In the genomic region with DNA sequence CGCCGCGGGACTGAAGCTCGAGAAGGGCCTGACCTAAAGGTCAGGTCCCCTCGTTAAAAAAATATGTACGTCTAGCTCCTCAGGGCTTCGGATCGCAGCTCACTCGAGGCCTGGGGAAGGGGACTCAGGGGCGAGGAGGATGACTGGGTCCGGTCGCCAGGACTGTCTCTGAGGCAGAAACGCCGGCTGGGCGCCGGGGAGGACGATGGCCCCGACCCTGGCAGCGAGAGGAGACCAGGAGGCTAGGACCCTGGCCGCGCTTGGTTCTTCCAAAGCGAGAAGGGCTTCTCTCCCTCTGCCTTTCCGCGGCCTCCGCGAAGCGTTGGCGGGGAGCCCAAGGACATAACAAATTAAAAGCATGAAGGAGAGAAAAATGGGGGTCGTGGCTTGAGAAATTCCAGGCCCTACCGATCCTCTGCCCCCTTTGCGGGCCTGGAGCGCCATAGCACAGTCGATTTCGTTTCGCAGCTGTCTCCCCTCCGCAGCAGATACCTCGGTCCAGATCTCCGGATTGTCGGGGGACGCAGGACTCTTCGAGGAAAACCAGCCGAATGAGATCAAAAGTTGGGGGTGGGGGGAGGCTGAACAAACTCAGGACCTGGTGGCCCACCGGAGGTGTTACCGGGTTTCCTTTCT, we compare ENCODE assay signal across 10 cellular contexts. TPM values are rescaled to one million over a fixed set of nuclear protein-coding genes. Genes with fewer than 3 reads are reported as not detected.
A peak's percentile ranks its signal among the peaks of the same experiment; 100 is the strongest.
DNase-seq lines count a peak whose midpoint lies in the region; ATAC-seq and TF ChIP-seq lines count a peak whose summit lies in the region.
"Had no signal": no experiment of that assay in that cellular context is flagged by ENCODE, and none has a peak within 500 bp of the region (broad histone marks: within the 10 kb centered on the region; RNA-seq: fewer than 3 reads in every experiment).

No MANE protein-coding gene starts in this region.

- intact Hi-C loops in activated B cell treated with CpG ODN at 0.5 μM for 24 hours (cut with micrococcal nuclease) = loop anchor here (5.0 to 10.0 kb wide), 5 partner anchors 141 to 1686 kb away; a partner anchor contains a TSS

- no peak for DNase-seq in activated CD8-positive, alpha-beta memory T cell treated with anti-CD3 and anti-CD28 coated beads, Interleukin-2, amount 10 ng/mL, durations not matched to agents 7 days and 5 days
- no peak for DNase-seq in activated CD8-positive, alpha-beta memory T cell treated with anti-CD3 and anti-CD28 coated beads for 24 hours
- DNase-seq in activated B cell treated with CpG ODN at 0.5 μM for 24 hours (no peak), memory B cell (ENCODE audit: low spot score in 2 of 2) (peak in 1 of 2 donors; percentile 25), NOMO-1 (lab: John Stamatoyannopoulos, UW; ENCODE audit: unreplicated experiment in 2 of 2) (no peak)
- no peak for DNase-seq in stimulated activated effector memory CD8-positive, alpha-beta T cell treated with anti-CD3 and anti-CD28 coated beads, Interleukin-12 subunit alpha, Interleukin-12 subunit beta, amount 100 ng/mL, for 72 hours (ENCODE audit: low spot score in 2 of 2)

- H3K4me1 Mint-ChIP-seq in activated CD8-positive, alpha-beta memory T cell treated with anti-CD3 and anti-CD28 coated beads, Interleukin-2, amount 10 ng/mL, durations not matched to agents 7 days and 5 days = peaks cover 31% of the 10 kb centered on the region
- H3K4me1 Mint-ChIP-seq in activated B cell treated with CpG ODN at 0.5 μM for 24 hours = peaks cover 55% of the 10 kb centered on the region
- peaks cover 24% of the 10 kb centered on the region for H3K4me1 Mint-ChIP-seq in memory B cell
- peaks cover 32% of the 10 kb centered on the region for H3K4me1 Mint-ChIP-seq in stimulated activated effector memory CD8-positive, alpha-beta T cell treated with anti-CD3 and anti-CD28 coated beads, Interleukin-12 subunit alpha, Interleukin-12 subunit beta, amount 100 ng/mL, for 72 hours

- POLR2A ChIA-PET in activated B cell treated with CpG ODN at 0.5 μM for 24 hours (lab: Charles Lee) = interaction anchor here (1.2 to 1.8 kb wide), 2 partner anchors 76 to 85 kb away, joined by 3 to 6 read pairs; a partner anchor contains a TSS

- no peak for TF ChIP-seq CTCF in activated B cell treated with CpG ODN at 0.5 μM for 24 hours (IDR thresholded peaks at IDR 0.05)

- H3K4me3 Mint-ChIP-seq in activated CD8-positive, alpha-beta memory T cell treated with anti-CD3 and anti-CD28 coated beads, Interleukin-2, amount 10 ng/mL, durations not matched to agents 7 days and 5 days = peak overlapping the region; percentile 9
- peak overlapping the region; percentile 73 for H3K4me3 Mint-ChIP-seq in activated B cell treated with CpG ODN at 0.5 μM for 24 hours
- H3K4me3 Mint-ChIP-seq in memory B cell = peak overlapping the region; percentile 9
- peak overlapping the region; percentile 47 for H3K4me3 Mint-ChIP-seq in stimulated activated effector memory CD8-positive, alpha-beta T cell treated with anti-CD3 and anti-CD28 coated beads, Interleukin-12 subunit alpha, Interleukin-12 subunit beta, amount 100 ng/mL, for 72 hours

- H3K27ac Mint-ChIP-seq in activated CD8-positive, alpha-beta memory T cell treated with anti-CD3 and anti-CD28 coated beads, Interleukin-2, amount 10 ng/mL, durations not matched to agents 7 days and 5 days = peak overlapping the region; percentile 15
- H3K27ac Mint-ChIP-seq in activated B cell treated with CpG ODN at 0.5 μM for 24 hours = no peak overlapping the region
- no peak overlapping the region for H3K27ac Mint-ChIP-seq in memory B cell
- H3K27ac Mint-ChIP-seq in stimulated activated effector memory CD8-positive, alpha-beta T cell treated with anti-CD3 and anti-CD28 coated beads, Interleukin-12 subunit alpha, Interleukin-12 subunit beta, amount 100 ng/mL, for 72 hours = no peak overlapping the region

- ATAC-seq in activated CD8-positive, alpha-beta memory T cell treated with anti-CD3 and anti-CD28 coated beads, Interleukin-2, amount 10 ng/mL, durations not matched to agents 7 days and 5 days = no peak
- ATAC-seq in activated B cell treated with CpG ODN at 0.5 μM for 24 hours (ENCODE audit: low read depth) (no peak), memory B cell (ENCODE audit: low read depth) (no peak), HG02678 (IDR thresholded peaks at IDR 0.05; ENCODE audit: unreplicated experiment) (no peak), HG03571 (IDR thresholded peaks at IDR 0.05; ENCODE audit: unreplicated experiment) (no peak)
- ATAC-seq in stimulated activated effector memory CD8-positive, alpha-beta T cell treated with anti-CD3 and anti-CD28 coated beads, Interleukin-12 subunit alpha, Interleukin-12 subunit beta, amount 100 ng/mL, for 72 hours = no peak

- H3K36me3 Mint-ChIP-seq in activated CD8-positive, alpha-beta memory T cell treated with anti-CD3 and anti-CD28 coated beads, Interleukin-2, amount 10 ng/mL, durations not matched to agents 7 days and 5 days = peaks cover 3% of the 10 kb centered on the region
- H3K36me3 Mint-ChIP-seq in activated B cell treated with CpG ODN at 0.5 μM for 24 hours (ENCODE audit: low read depth) = no peaks in the 10 kb centered on the region
- no peaks in the 10 kb centered on the region for H3K36me3 Mint-ChIP-seq in memory B cell
- peaks cover 12% of the 10 kb centered on the region for H3K36me3 Mint-ChIP-seq in stimulated activated effector memory CD8-positive, alpha-beta T cell treated with anti-CD3 and anti-CD28 coated beads, Interleukin-12 subunit alpha, Interleukin-12 subunit beta, amount 100 ng/mL, for 72 hours

- H3K27me3 Mint-ChIP-seq in activated CD8-positive, alpha-beta memory T cell treated with anti-CD3 and anti-CD28 coated beads, Interleukin-2, amount 10 ng/mL, durations not matched to agents 7 days and 5 days = peaks cover 88% of the 10 kb centered on the region
- H3K27me3 Mint-ChIP-seq in activated B cell treated with CpG ODN at 0.5 μM for 24 hours = peaks cover 73% of the 10 kb centered on the region
- H3K27me3 Mint-ChIP-seq in memory B cell = peaks cover 44% of the 10 kb centered on the region

- H3K9me3 Mint-ChIP-seq in activated CD8-positive, alpha-beta memory T cell treated with anti-CD3 and anti-CD28 coated beads, Interleukin-2, amount 10 ng/mL, durations not matched to agents 7 days and 5 days (ENCODE audit: low read depth) = no peaks in the 10 kb centered on the region
- no peaks in the 10 kb centered on the region for H3K9me3 Mint-ChIP-seq in activated B cell treated with CpG ODN at 0.5 μM for 24 hours
- no peaks in the 10 kb centered on the region for H3K9me3 Mint-ChIP-seq in memory B cell
- no peaks in the 10 kb centered on the region for H3K9me3 Mint-ChIP-seq in stimulated activated effector memory CD8-positive, alpha-beta T cell treated with anti-CD3 and anti-CD28 coated beads, Interleukin-12 subunit alpha, Interleukin-12 subunit beta, amount 100 ng/mL, for 72 hours

- CTCF ChIA-PET in activated CD8-positive, alpha-beta memory T cell treated with anti-CD3 and anti-CD28 coated beads, Interleukin-2, amount 10 ng/mL, durations not matched to agents 7 days and 5 days (lab: Charles Lee) = no interaction called here
- CTCF ChIA-PET in activated B cell treated with CpG ODN at 0.5 μM for 24 hours (lab: Charles Lee) = no interaction called here

RNA-seq across cellular contexts. Expression of a gene that starts 3.1 kb away (rescaled TPM):
- total RNA-seq in activated CD8-positive, alpha-beta memory T cell treated with anti-CD3 and anti-CD28 coated beads, Interleukin-2, amount 10 ng/mL, durations not matched to agents 7 days and 5 days = not detected
- not detected in 2 replicates for total RNA-seq in activated B cell treated with CpG ODN at 0.5 μM for 24 hours
- total RNA-seq: endothelial cell of umbilical vein, renal cortical epithelial cell had no signal

Comparison
In these comparisons a context has a peak if more than half of its experiments do, and no peak if none do; other contexts are left out.
1. H3K4me3 Mint-ChIP-seq: peak in every context shown above with its lines; median percentile 73 in activated B cell treated with CpG ODN at 0.5 μM for 24 hours; 47 in stimulated activated effector memory CD8-positive, alpha-beta T cell treated with anti-CD3 and anti-CD28 coated beads, Interleukin-12 subunit alpha, Interleukin-12 subunit beta, amount 100 ng/mL, for 72 hours; 9 in activated CD8-positive, alpha-beta memory T cell treated with anti-CD3 and anti-CD28 coated beads, Interleukin-2, amount 10 ng/mL, durations not matched to agents 7 days and 5 days; 9 in memory B cell.